Comparison of ENCODE assay signal across 9 cellular contexts in genomic region chr20:6767536-6768227, GRCh38. TPM values are rescaled to one million over a fixed set of nuclear protein-coding genes. Genes with fewer than 3 reads are reported as not detected.
DNase-seq lines count a peak whose midpoint lies in the region; ATAC-seq and TF ChIP-seq lines count a peak whose summit lies in the region.
"Had no signal": no experiment of that assay in that cellular context is flagged by ENCODE, and none has a peak within 500 bp of the region (broad histone marks: within the 10 kb centered on the region; RNA-seq: fewer than 3 reads in every experiment).

Gene BMP2 (plus strand): TSS chr20:6767686. CDS start chr20:6770127, 2,441 bp downstream.

- no peak for TF ChIP-seq CTCF in nephron progenitor cell (IDR thresholded peaks at IDR 0.05)

- no peak within 1 kb of the TSS for H3K27ac Mint-ChIP-seq in activated CD8-positive, alpha-beta T cell treated with anti-CD3 and anti-CD28 coated beads, Interleukin-2, amount 10 ng/mL, durations not matched to agents 7 days and 5 days
- H3K27ac Mint-ChIP-seq in nephron progenitor cell = no peak within 1 kb of the TSS
- H3K27ac Mint-ChIP-seq: CD4-positive, CD25-positive, alpha-beta regulatory T cell had no signal

- CTCF ChIA-PET in activated CD8-positive, alpha-beta T cell treated with anti-CD3 and anti-CD28 coated beads, Interleukin-2, amount 10 ng/mL, durations not matched to agents 7 days and 5 days (lab: Charles Lee) = no interaction called here

- peaks cover 2% of the 10 kb centered on the region for H3K4me1 Mint-ChIP-seq in activated CD8-positive, alpha-beta T cell treated with anti-CD3 and anti-CD28 coated beads, Interleukin-2, amount 10 ng/mL, durations not matched to agents 7 days and 5 days (ENCODE audit: low read depth)
- H3K4me1 Mint-ChIP-seq in nephron progenitor cell = peaks cover 43% of the 10 kb centered on the region

- ATAC-seq in activated CD8-positive, alpha-beta T cell treated with anti-CD3 and anti-CD28 coated beads, Interleukin-2, amount 10 ng/mL, durations not matched to agents 7 days and 5 days = peak; percentile 63

- no peaks in the 10 kb centered on the region for H3K9me3 ChIP-seq in GM23248 (ENCODE audit: low read depth)

- H3K9me2 ChIP-seq in GM23248 (ENCODE audit: insufficient read depth) = no peaks in the 10 kb centered on the region

- peak within 1 kb of the TSS; percentile 47 for H3K9ac ChIP-seq in GM23248

- H3K4me3 Mint-ChIP-seq in activated CD8-positive, alpha-beta T cell treated with anti-CD3 and anti-CD28 coated beads, Interleukin-2, amount 10 ng/mL, durations not matched to agents 7 days and 5 days = peak within 1 kb of the TSS; percentile 31
- peak within 1 kb of the TSS; percentile 87 for H3K4me3 Mint-ChIP-seq in nephron progenitor cell
- H3K4me3 Mint-ChIP-seq: CD4-positive, CD25-positive, alpha-beta regulatory T cell had no signal

- H3K36me3 ChIP-seq in GM23248 (ENCODE audit: low read depth) = no peaks in the 10 kb centered on the region

- DNase-seq in NCI-H1436 (lab: John Stamatoyannopoulos, UW) (peak; percentile 58), NCI-H1436 treated with DMSO at 0.1 percent for 48 hours (lab: John Stamatoyannopoulos, UW) (no peak), GM23248 (peak; percentile 76), NCI-H1092 (lab: John Stamatoyannopoulos, UW) (peak; percentile 64), glomerular visceral epithelial cell (ENCODE audit: extremely low spot score) (peak; percentile 58), nephron progenitor cell (peak; percentile 74), NCI-H2107 treated with DMSO at 0.1 percent for 48 hours (lab: John Stamatoyannopoulos, UW; ENCODE audit: unreplicated experiment) (no peak)
- DNase-seq in activated CD8-positive, alpha-beta T cell treated with anti-CD3 and anti-CD28 coated beads, Interleukin-2, amount 10 ng/mL, durations not matched to agents 7 days and 5 days = no peak

- in situ Hi-C loops in GM23248 (cut with MboI) = loop anchor here (25.0 kb wide), 1 partner anchor 520 kb away; no protein-coding TSS in a partner anchor

- POLR2A ChIA-PET in activated CD8-positive, alpha-beta T cell treated with anti-CD3 and anti-CD28 coated beads, Interleukin-2, amount 10 ng/mL, durations not matched to agents 7 days and 5 days (lab: Charles Lee) = no interaction called here

- H4K20me1 ChIP-seq in GM23248 (ENCODE audit: insufficient read depth) = no peaks in the 10 kb centered on the region

- peaks cover 43% of the 10 kb centered on the region for H3K27me3 Mint-ChIP-seq in activated CD8-positive, alpha-beta T cell treated with anti-CD3 and anti-CD28 coated beads, Interleukin-2, amount 10 ng/mL, durations not matched to agents 7 days and 5 days (ENCODE audit: low read depth)
- H3K27me3 Mint-ChIP-seq in nephron progenitor cell (ENCODE audit: low read depth, poor library complexity) = peaks cover 14% of the 10 kb centered on the region

- H2AFZ ChIP-seq in GM23248 = peak within 1 kb of the TSS; percentile 92

- H3K9me3 Mint-ChIP-seq in activated CD8-positive, alpha-beta T cell treated with anti-CD3 and anti-CD28 coated beads, Interleukin-2, amount 10 ng/mL, durations not matched to agents 7 days and 5 days (ENCODE audit: insufficient read depth) = no peaks in the 10 kb centered on the region
- H3K9me3 Mint-ChIP-seq in nephron progenitor cell = no peaks in the 10 kb centered on the region

- H3K4me3 ChIP-seq in GM23248 = peak within 1 kb of the TSS; percentile 78

- H3F3A ChIP-seq in GM23248 (ENCODE audit: insufficient read depth) = peaks cover 12% of the 10 kb centered on the region; the same call in 1 of the 2 replicates

- no peaks in the 10 kb centered on the region for H3K79me2 ChIP-seq in GM23248 (ENCODE audit: insufficient read depth)

- peak within 1 kb of the TSS; percentile 84 for H3K4me2 ChIP-seq in GM23248 (ENCODE audit: unreplicated experiment)

- H3K4me1 ChIP-seq in GM23248 (ENCODE audit: insufficient read depth) = no peaks in the 10 kb centered on the region

- H3K36me3 Mint-ChIP-seq in activated CD8-positive, alpha-beta T cell treated with anti-CD3 and anti-CD28 coated beads, Interleukin-2, amount 10 ng/mL, durations not matched to agents 7 days and 5 days (ENCODE audit: low read depth) = no peaks in the 10 kb centered on the region
- H3K36me3 Mint-ChIP-seq in nephron progenitor cell (ENCODE audit: low read depth) = no peaks in the 10 kb centered on the region
- H3K36me3 Mint-ChIP-seq: CD4-positive, CD25-positive, alpha-beta regulatory T cell had no signal

- 2% methylated on average over 67 to 93 of the region's 112 CpGs for WGBS in GM23248 (ENCODE audit: low coverage in 1 of 2, low lambda C conversion rate in 2 of 2, missing lambda C conversion rate in 2 of 2), 2 experiments

- H3K27me3 ChIP-seq in GM23248 (replicated peaks; ENCODE audit: insufficient read depth) = peaks cover under 1% of the 10 kb centered on the region; the same call in 1 of the 2 replicates

- H3K27ac ChIP-seq in GM23248 = no peak within 1 kb of the TSS

RNA-seq across cellular contexts. Expression of gene BMP2, which starts in this region (rescaled TPM):
- 0.38 and 0.76 TPM in 2 replicates for total RNA-seq in GM23248 (2014; rRNA removed; shearing (Covaris generic))
- 0.33 and 0.34 TPM in 2 replicates for polyA plus RNA-seq in GM23248 (2016; fragmentation: Nextera tagmentation; extraction: Ambion mirVana)
- not detected for total RNA-seq in activated CD8-positive, alpha-beta T cell treated with anti-CD3 and anti-CD28 coated beads, Interleukin-2, amount 10 ng/mL, durations not matched to agents 7 days and 5 days
- total RNA-seq: CD4-positive, CD25-positive, alpha-beta regulatory T cell had no signal
- polyA plus RNA-seq: CD4-positive, CD25-positive, alpha-beta regulatory T cell had no signal

Comparison
In these comparisons a context has a peak if more than half of its experiments do, and no peak if none do; other contexts are left out.
1. DNase-seq: peak in NCI-H1436 (single experiment), NCI-H1092 (single experiment), glomerular visceral epithelial cell (single experiment) and nephron progenitor cell (single experiment); none in NCI-H1436 treated with DMSO at 0.1 percent for 48 hours (single experiment), activated CD8-positive, alpha-beta T cell treated with anti-CD3 and anti-CD28 coated beads, Interleukin-2, amount 10 ng/mL, durations not matched to agents 7 days and 5 days (single experiment) and NCI-H2107 treated with DMSO at 0.1 percent for 48 hours (single experiment).
2. Peak in DNase-seq, H3K4me3 ChIP-seq, H3K9ac ChIP-seq and H3K4me2 ChIP-seq in GM23248; RNA of the gene not detected or under 1 TPM.
3. Peak in ATAC-seq in activated CD8-positive, alpha-beta T cell treated with anti-CD3 and anti-CD28 coated beads, Interleukin-2, amount 10 ng/mL, durations not matched to agents 7 days and 5 days; RNA of the gene not detected or under 1 TPM.